Comparison of ENCODE assay signal across 16 cellular contexts in the genomic region with DNA sequence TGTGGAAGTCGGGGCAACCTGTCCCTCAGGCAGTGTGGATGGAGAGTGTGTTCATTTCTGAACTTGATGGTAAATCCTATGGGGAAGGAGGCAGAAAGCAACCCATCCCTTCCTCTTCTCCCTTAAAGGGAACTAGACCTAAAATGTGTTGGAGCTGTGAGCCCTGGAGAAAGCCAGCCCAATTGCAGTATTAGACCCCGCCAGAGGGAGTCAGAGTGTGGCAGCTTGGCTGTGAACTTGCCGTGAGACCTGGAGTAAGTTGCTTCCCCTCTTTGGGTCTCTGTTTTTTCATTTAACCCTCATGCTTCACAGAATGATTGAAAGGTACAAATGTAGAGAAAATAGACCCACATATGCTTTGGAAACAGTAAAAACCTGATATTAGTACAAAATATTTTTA.
A peak's percentile ranks its signal among the peaks of the same experiment; 100 is the strongest.
DNase-seq lines count a peak whose midpoint lies in the region; ATAC-seq and TF ChIP-seq lines count a peak whose summit lies in the region.
"Had no signal": no experiment of that assay in that cellular context is flagged by ENCODE, and none has a peak within 500 bp of the region (broad histone marks: within the 10 kb centered on the region; RNA-seq: fewer than 3 reads in every experiment).

No MANE protein-coding gene starts in this region.

- no peak overlapping the region for H2BK15ac ChIP-seq in mesendoderm (replicated peaks; ENCODE audit: low read depth)

- H3K4me3 ChIP-seq in LNCaP clone FGC (ENCODE audit: low read depth, low read length) (no peak overlapping the region), astrocyte of the cerebellum (ENCODE audit: low read depth, low read length) (no peak overlapping the region), mesendoderm (ENCODE audit: low read length) (no peak overlapping the region)
- H3K4me3 ChIP-seq: esophagus squamous epithelium, uterus had no signal

- in situ Hi-C loops in astrocyte of the cerebellum (cut with HindIII; ENCODE audit: low sequenced_read_pairs) = no loop called here

- no CpG with 5 or more reads among the region's 3 CpGs for WGBS in mesendoderm (ENCODE audit: extremely low coverage, insufficient coverage, low lambda C conversion rate)

- H2AK5ac ChIP-seq in mesendoderm (ENCODE audit: low read length) = no peak overlapping the region

- no peaks in the 10 kb centered on the region for H3K79me2 ChIP-seq in mesendoderm (ENCODE audit: control insufficient read depth, insufficient read depth, low read length)

- TF ChIP-seq CTCF in LNCaP clone FGC (IDR thresholded peaks at IDR 0.05; ENCODE audit: control insufficient read depth, extremely low read depth, insufficient read depth) (0 out of 2 replicates have a peak, but pooled peaks have one; percentile 2), astrocyte of the cerebellum (IDR thresholded peaks at IDR 0.05; ENCODE audit: low read depth, low read length, missing control alignments) (peak; percentile 35)

- H3K4me2 ChIP-seq in mesendoderm (ENCODE audit: low read length) = no peak overlapping the region

- no peak overlapping the region for H3K4ac ChIP-seq in mesendoderm (ENCODE audit: low read depth, low read length)

- ATAC-seq in GM18868 (IDR thresholded peaks at IDR 0.05; ENCODE audit: unreplicated experiment) = no peak

- no peaks in the 10 kb centered on the region for H3K36me3 ChIP-seq in mesendoderm (ENCODE audit: control insufficient read depth, insufficient read depth, low read length)
- H3K36me3 ChIP-seq: esophagus squamous epithelium, uterus had no signal

- H3K56ac ChIP-seq in mesendoderm (ENCODE audit: low read length) = no peak overlapping the region

- H3K79me1 ChIP-seq in mesendoderm (ENCODE audit: low read length) = no peaks in the 10 kb centered on the region

- DNase-seq in GM03348 (ENCODE audit: low spot score) (peak; percentile 5), LNCaP clone FGC (ENCODE audit: low read depth) (no peak), astrocyte of the cerebellum (ENCODE audit: low read depth) (no peak), mesendoderm (peak; percentile 31), HCEC 1CT (no peak), COLO668 (lab: John Stamatoyannopoulos, UW; ENCODE audit: unreplicated experiment) (no peak)
- DNase-seq: activated CD4-positive, alpha-beta T cell treated with anti-CD3 and anti-CD28 coated beads, Interleukin-2, amount 10 ng/mL, durations not matched to agents 24 days and 14 days; Caco-2; cortex of kidney; esophagus squamous epithelium; NCI-H446; stimulated activated naive CD4-positive, alpha-beta T cell treated with Interleukin-2 at 50 U/mL for 16 hours; T-helper 2 cell; uterus had no signal

- no peak overlapping the region for H4K8ac ChIP-seq in mesendoderm (ENCODE audit: low read depth, low read length)

- H3K9ac ChIP-seq in mesendoderm (ENCODE audit: low read length) = no peak overlapping the region

- no peaks in the 10 kb centered on the region for H3K27me3 ChIP-seq in mesendoderm (ENCODE audit: insufficient read depth, low read length, poor library complexity)

- no peak overlapping the region for H4K5ac ChIP-seq in mesendoderm (ENCODE audit: low read length)

- H3K4me1 ChIP-seq in mesendoderm (ENCODE audit: control insufficient read depth, low read depth, low read length) = no peaks in the 10 kb centered on the region
- H3K4me1 ChIP-seq: Caco-2, esophagus squamous epithelium, uterus had no signal

- H2BK120ac ChIP-seq in mesendoderm (ENCODE audit: low read depth, low read length) = no peak overlapping the region

- H3K23ac ChIP-seq in mesendoderm (ENCODE audit: low read length) = no peak overlapping the region

- H2BK5ac ChIP-seq in mesendoderm (ENCODE audit: low read length) = no peak overlapping the region

- H3K18ac ChIP-seq in mesendoderm (ENCODE audit: low read length) = no peak overlapping the region

- H3K27ac ChIP-seq in mesendoderm (ENCODE audit: low read depth, low read length) = no peak overlapping the region
- H3K27ac ChIP-seq: esophagus squamous epithelium, RWPE1, uterus had no signal

Comparison
In these comparisons a context has a peak if more than half of its experiments do, and no peak if none do; other contexts are left out.
1. DNase-seq: peak in GM03348 (single experiment) and mesendoderm (single experiment); none in LNCaP clone FGC (single experiment), astrocyte of the cerebellum (single experiment), HCEC 1CT (single experiment) and COLO668 (single experiment).